34 cellular contexts compared by ENCODE assay signal in the genomic region with DNA sequence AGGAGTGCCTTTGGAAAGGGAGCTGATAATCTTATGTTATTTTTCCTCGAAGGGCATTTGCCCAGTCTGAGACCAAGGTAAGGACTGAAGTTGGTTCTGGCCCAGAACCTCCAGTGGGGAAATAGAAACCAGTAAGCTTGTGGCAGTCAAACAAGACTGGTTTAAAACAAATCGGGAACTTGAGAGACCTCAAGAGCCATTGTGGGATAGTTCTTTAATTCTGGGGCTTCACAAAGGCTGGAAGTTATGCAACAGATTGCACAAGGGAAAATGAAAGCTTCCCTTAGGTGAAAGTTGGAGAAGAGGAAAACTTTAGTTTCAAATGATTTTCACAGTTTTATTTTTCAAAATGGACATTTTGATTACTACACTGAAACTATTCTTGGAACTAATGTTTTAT. TPM values are rescaled to one million over a fixed set of nuclear protein-coding genes. Genes with fewer than 3 reads are reported as not detected.
DNase-seq lines count a peak whose midpoint lies in the region; ATAC-seq, FAIRE-seq and TF ChIP-seq lines count a peak whose summit lies in the region.
"Had no signal": no experiment of that assay in that cellular context is flagged by ENCODE, and none has a peak within 500 bp of the region (broad histone marks: within the 10 kb centered on the region; RNA-seq: fewer than 3 reads in every experiment).

No MANE protein-coding gene starts in this region.

- no peak for TF ChIP-seq POLR2A in breast epithelium (IDR thresholded peaks at IDR 0.05)

- no peaks in the 10 kb centered on the region for H3K4me1 ChIP-seq in breast epithelium
- no peaks in the 10 kb centered on the region for H3K4me1 ChIP-seq in upper lobe of right lung
- H3K4me1 ChIP-seq in aorta (ENCODE audit: control insufficient read depth in 1 of 2, insufficient read depth in 2 of 2, low read length in 2 of 2), result no peaks in the 10 kb centered on the region
- H3K4me1 ChIP-seq: body of pancreas, Caco-2, esophagus muscularis mucosa, parathyroid adenoma had no signal

- no peak for FAIRE-seq in HTR-8/SVneo (lab: Jason Lieb, UNC)
- FAIRE-seq: colon, GM12892, GM19239 had no signal

- H3K9me3 ChIP-seq in breast epithelium (no peaks in the 10 kb centered on the region), upper lobe of right lung (no peaks in the 10 kb centered on the region), aorta (ENCODE audit: control insufficient read depth, low read length) (peaks cover 1% of the 10 kb centered on the region)
- H3K9me3 ChIP-seq: body of pancreas, Caco-2, esophagus muscularis mucosa had no signal

- WGBS in aorta, 2 donors, result 42 to 70% methylated on average over 2 of the region's 2 CpGs

- H3K4me1 Mint-ChIP-seq in MCF 10A (ENCODE audit: insufficient read depth, unreplicated experiment), result peaks cover 6% of the 10 kb centered on the region
- H3K4me1 Mint-ChIP-seq: activated CD4-positive, alpha-beta T cell treated with anti-CD3 and anti-CD28 coated beads, Interleukin-2, amount 10 ng/mL, durations not matched to agents 7 days and 5 days; naive thymus-derived CD8-positive, alpha-beta T cell had no signal

- no TSS peak for BruUV-seq in MCF 10A (replicated peaks; lab: Mats Ljungman, UMichigan)

- H3K27ac ChIP-seq in breast epithelium, result no peak overlapping the region
- no peak overlapping the region for H3K27ac ChIP-seq in upper lobe of right lung
- H3K27ac ChIP-seq in aorta (ENCODE audit: low read depth in 1 of 2, low read length in 2 of 2), result no peak overlapping the region
- H3K27ac ChIP-seq: esophagus muscularis mucosa, parathyroid adenoma, VCaP had no signal

- H3K9me3 Mint-ChIP-seq in MCF 10A (ENCODE audit: unreplicated experiment), result no peaks in the 10 kb centered on the region
- H3K9me3 Mint-ChIP-seq: activated CD4-positive, alpha-beta T cell treated with anti-CD3 and anti-CD28 coated beads, Interleukin-2, amount 10 ng/mL, durations not matched to agents 7 days and 5 days; effector memory CD8-positive, alpha-beta T cell; naive thymus-derived CD8-positive, alpha-beta T cell; T-helper 1 cell treated with Interleukin-12 subunit alpha and Interleukin-12 subunit beta and Interleukin-4 antibody, amounts not matched to agents 30 μg/mL and 1 μg/mL, for 36 hours; type B pancreatic cell had no signal

- H3K36me3 ChIP-seq in breast epithelium, result no peaks in the 10 kb centered on the region
- H3K36me3 ChIP-seq in upper lobe of right lung, result no peaks in the 10 kb centered on the region
- H3K36me3 ChIP-seq in aorta (ENCODE audit: control insufficient read depth in 1 of 2, insufficient read depth in 2 of 2, low read length in 1 of 2), result no peaks in the 10 kb centered on the region
- H3K36me3 ChIP-seq: esophagus muscularis mucosa had no signal

- peaks cover 3% of the 10 kb centered on the region for H3K36me3 Mint-ChIP-seq in MCF 10A (ENCODE audit: insufficient read depth, unreplicated experiment)
- H3K36me3 Mint-ChIP-seq: activated CD8-positive, alpha-beta memory T cell treated with anti-CD3 and anti-CD28 coated beads, Interleukin-2, amount 10 ng/mL, durations not matched to agents 7 days and 5 days; type B pancreatic cell had no signal

- POLR2A ChIA-PET in MCF 10A (lab: Yijun Ruan, JAX), result interaction anchor here (0.8 to 2.1 kb wide), 3 partner anchors 29 to 776 kb away, joined by 3 to 8 read pairs (median 5); no protein-coding TSS in a partner anchor

- peak; percentile 67 for ATAC-seq in left lobe of liver
- peak; percentile 84 for ATAC-seq in upper lobe of right lung
- ATAC-seq in aorta (ENCODE audit: low FRiP score), result no peak
- ATAC-seq in left colon, result no peak
- ATAC-seq: activated CD8-positive, alpha-beta memory T cell treated with anti-CD3 and anti-CD28 coated beads, Interleukin-2, amount 10 ng/mL, durations not matched to agents 7 days and 5 days; body of pancreas; effector memory CD8-positive, alpha-beta T cell; naive thymus-derived CD8-positive, alpha-beta T cell; PC-3; sciatic nerve had no signal

- no peak overlapping the region for H3K4me3 Mint-ChIP-seq in MCF 10A (ENCODE audit: unreplicated experiment)
- H3K4me3 Mint-ChIP-seq: activated CD4-positive, alpha-beta T cell treated with anti-CD3 and anti-CD28 coated beads, Interleukin-2, amount 10 ng/mL, durations not matched to agents 7 days and 5 days; activated CD8-positive, alpha-beta memory T cell treated with anti-CD3 and anti-CD28 coated beads, Interleukin-2, amount 10 ng/mL, durations not matched to agents 7 days and 5 days; activated naive CD8-positive, alpha-beta T cell; effector memory CD8-positive, alpha-beta T cell; naive thymus-derived CD8-positive, alpha-beta T cell; T-helper 1 cell treated with Interleukin-12 subunit alpha and Interleukin-12 subunit beta and Interleukin-4 antibody, amounts not matched to agents 30 μg/mL and 1 μg/mL, for 36 hours; type B pancreatic cell had no signal

- H3K27me3 ChIP-seq in breast epithelium (no peaks in the 10 kb centered on the region), upper lobe of right lung (no peaks in the 10 kb centered on the region), aorta (ENCODE audit: control insufficient read depth in 1 of 2, insufficient read depth in 2 of 2, low read length in 1 of 2) (no peaks in the 10 kb centered on the region)
- H3K27me3 ChIP-seq: body of pancreas, esophagus muscularis mucosa had no signal

- intact Hi-C loops in MCF 10A (cut with micrococcal nuclease) (no loop called here), breast epithelium (cut with DNase I; ENCODE audit: low total_unique reads) (no loop called here), upper lobe of right lung (cut with DNase I) (no loop called here), aorta (cut with DNase I) (no loop called here), left colon (cut with DNase I, micrococcal nuclease) (no loop called here)

- TF ChIP-seq CTCF in MCF 10A (IDR thresholded peaks at IDR 0.05; ENCODE audit: unreplicated experiment) (no peak), breast epithelium (IDR thresholded peaks at IDR 0.05) (no peak), upper lobe of right lung (IDR thresholded peaks at IDR 0.05) (no peak)

- H3K27ac Mint-ChIP-seq in MCF 10A (ENCODE audit: low read depth, unreplicated experiment), result no peak overlapping the region
- H3K27ac Mint-ChIP-seq: activated CD4-positive, alpha-beta T cell treated with anti-CD3 and anti-CD28 coated beads, Interleukin-2, amount 10 ng/mL, durations not matched to agents 7 days and 5 days; activated CD8-positive, alpha-beta memory T cell treated with anti-CD3 and anti-CD28 coated beads, Interleukin-2, amount 10 ng/mL, durations not matched to agents 7 days and 5 days; activated naive CD8-positive, alpha-beta T cell; effector memory CD8-positive, alpha-beta T cell; naive thymus-derived CD8-positive, alpha-beta T cell; T-helper 1 cell treated with Interleukin-12 subunit alpha and Interleukin-12 subunit beta and Interleukin-4 antibody, amounts not matched to agents 30 μg/mL and 1 μg/mL, for 36 hours; type B pancreatic cell had no signal

- H3K4me3 ChIP-seq in breast epithelium (no peak overlapping the region), upper lobe of right lung (no peak overlapping the region), aorta (ENCODE audit: low read length in 2 of 2) (no peak overlapping the region)
- H3K4me3 ChIP-seq: body of pancreas, esophagus muscularis mucosa had no signal

- DNase-seq in MCF 10A (ENCODE audit: unreplicated experiment) (peak; percentile 32), breast epithelium (ENCODE audit: low spot score in 2 of 2) (no peak), amniotic epithelial cell (ENCODE audit: low read depth) (peak; percentile 34), left lobe of liver (ENCODE audit: low spot score) (no peak), upper lobe of right lung (no peak), aorta (no peak), HTR-8/SVneo (ENCODE audit: insufficient read length, low spot score) (no peak), left colon (no peak)
- DNase-seq: 8988T; activated CD4-positive, alpha-beta T cell treated with anti-CD3 and anti-CD28 coated beads, Interleukin-2, amount 10 ng/mL, durations not matched to agents 7 days and 5 days; activated CD8-positive, alpha-beta memory T cell treated with anti-CD3 and anti-CD28 coated beads, Interleukin-2, amount 10 ng/mL, durations not matched to agents 7 days and 5 days; body of pancreas; Caco-2; DND-41; effector memory CD8-positive, alpha-beta T cell; Karpas-422; naive thymus-derived CD8-positive, alpha-beta T cell; NCI-H1417 treated with DMSO at 0.1 percent for 48 hours; NCI-H526; PC-3; SHP77 treated with DMSO at 0.1 percent for 48 hours; stimulated activated CD4-positive, alpha-beta T cell treated with anti-CD3 and anti-CD28 coated beads, Interleukin-15, amount 100 ng/mL, for 24 hours; stimulated activated CD8-positive, alpha-beta memory T cell treated with anti-CD3 and anti-CD28 coated beads, Interleukin-4, amount 100 ng/mL, for 48 hours had no signal

- no peaks in the 10 kb centered on the region for H3K27me3 Mint-ChIP-seq in MCF 10A (ENCODE audit: insufficient read depth, unreplicated experiment)
- H3K27me3 Mint-ChIP-seq: activated naive CD8-positive, alpha-beta T cell; effector memory CD8-positive, alpha-beta T cell; naive thymus-derived CD8-positive, alpha-beta T cell; type B pancreatic cell had no signal

- CTCF ChIA-PET in MCF 10A (lab: Yijun Ruan, JAX), result interaction anchor here (1.9 kb wide), 1 partner anchor 23 kb away, joined by 8 read pairs; no protein-coding TSS in a partner anchor

RNA-seq across cellular contexts. Expression of a gene that starts 33.5 kb away (rescaled TPM):
- total RNA-seq in MCF 10A (2022), result 77.7 and 80.9 TPM in 2 replicates
- total RNA-seq in breast epithelium, result 10 to 100 TPM in 1 of 3 donors, 1 to 10 TPM in 2; 1.6 to 14.8 (median 5.2) TPM
- 0.28 TPM for total RNA-seq in left lobe of liver
- 8.1 TPM for total RNA-seq in upper lobe of right lung
- total RNA-seq in aorta, result 1 to 10 TPM; 3.9 to 5.1 TPM
- 1 to 10 TPM; 2.0 to 2.1 TPM for polyA plus RNA-seq in aorta
- total RNA-seq in left colon, result 1 to 10 TPM in 1 of 2 donors, under 1 TPM in 1; 0.70 to 2.1 TPM
- total RNA-seq: HT-29, PC-3 had no signal

Comparison
In these comparisons a context has a peak if more than half of its experiments do, and no peak if none do; other contexts are left out.
1. DNase-seq: peak in MCF 10A (single experiment) and amniotic epithelial cell (single experiment); none in breast epithelium (0 of 2), left lobe of liver (single experiment), upper lobe of right lung (single experiment), aorta (0 of 2), HTR-8/SVneo (single experiment) and left colon (0 of 2).
2. ATAC-seq: peak in left lobe of liver (single experiment) and upper lobe of right lung (single experiment); none in aorta (single experiment) and left colon (single experiment).